ENCODE assay signal across 1 cellular context in the genomic region with DNA sequence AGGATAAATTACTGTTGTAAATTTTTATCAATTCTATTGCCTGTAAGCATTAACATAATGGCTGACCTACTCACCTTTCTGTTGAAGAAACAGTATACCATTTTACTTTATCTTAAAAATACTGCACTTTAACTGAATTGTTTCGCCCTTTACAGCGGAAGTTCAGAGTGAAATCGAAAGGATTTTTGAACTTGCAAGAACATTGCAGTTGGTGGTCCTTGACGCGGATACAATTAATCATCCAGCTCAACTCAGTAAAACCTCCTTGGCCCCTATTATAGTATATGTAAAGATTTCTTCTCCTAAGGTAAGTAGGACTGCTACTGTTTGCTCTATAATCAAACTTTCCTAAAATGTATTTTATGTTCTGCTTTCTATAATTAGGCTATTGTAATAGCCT.
TF ChIP-seq lines count a peak whose summit lies in the region.

No MANE protein-coding gene starts in this region.

TF ChIP-seq in WTC11, 78 proteins besides CTCF, POLR2A, EP300 and RAD21 (continued from another document):
- TF ChIP-seq, protein P1, sequence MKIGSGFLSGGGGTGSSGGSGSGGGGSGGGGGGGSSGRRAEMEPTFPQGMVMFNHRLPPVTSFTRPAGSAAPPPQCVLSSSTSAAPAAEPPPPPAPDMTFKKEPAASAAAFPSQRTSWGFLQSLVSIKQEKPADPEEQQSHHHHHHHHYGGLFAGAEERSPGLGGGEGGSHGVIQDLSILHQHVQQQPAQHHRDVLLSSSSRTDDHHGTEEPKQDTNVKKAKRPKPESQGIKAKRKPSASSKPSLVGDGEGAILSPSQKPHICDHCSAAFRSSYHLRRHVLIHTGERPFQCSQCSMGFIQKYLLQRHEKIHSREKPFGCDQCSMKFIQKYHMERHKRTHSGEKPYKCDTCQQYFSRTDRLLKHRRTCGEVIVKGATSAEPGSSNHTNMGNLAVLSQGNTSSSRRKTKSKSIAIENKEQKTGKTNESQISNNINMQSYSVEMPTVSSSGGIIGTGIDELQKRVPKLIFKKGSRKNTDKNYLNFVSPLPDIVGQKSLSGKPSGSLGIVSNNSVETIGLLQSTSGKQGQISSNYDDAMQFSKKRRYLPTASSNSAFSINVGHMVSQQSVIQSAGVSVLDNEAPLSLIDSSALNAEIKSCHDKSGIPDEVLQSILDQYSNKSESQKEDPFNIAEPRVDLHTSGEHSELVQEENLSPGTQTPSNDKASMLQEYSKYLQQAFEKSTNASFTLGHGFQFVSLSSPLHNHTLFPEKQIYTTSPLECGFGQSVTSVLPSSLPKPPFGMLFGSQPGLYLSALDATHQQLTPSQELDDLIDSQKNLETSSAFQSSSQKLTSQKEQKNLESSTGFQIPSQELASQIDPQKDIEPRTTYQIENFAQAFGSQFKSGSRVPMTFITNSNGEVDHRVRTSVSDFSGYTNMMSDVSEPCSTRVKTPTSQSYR (CRISPR knock-in tag; IDR thresholded peaks at IDR 0.05) = no peak
- TF ChIP-seq ELF4 (CRISPR knock-in tag; IDR thresholded peaks at IDR 0.05; ENCODE audit: low read depth) = no peak
- TF ChIP-seq, protein P2, sequence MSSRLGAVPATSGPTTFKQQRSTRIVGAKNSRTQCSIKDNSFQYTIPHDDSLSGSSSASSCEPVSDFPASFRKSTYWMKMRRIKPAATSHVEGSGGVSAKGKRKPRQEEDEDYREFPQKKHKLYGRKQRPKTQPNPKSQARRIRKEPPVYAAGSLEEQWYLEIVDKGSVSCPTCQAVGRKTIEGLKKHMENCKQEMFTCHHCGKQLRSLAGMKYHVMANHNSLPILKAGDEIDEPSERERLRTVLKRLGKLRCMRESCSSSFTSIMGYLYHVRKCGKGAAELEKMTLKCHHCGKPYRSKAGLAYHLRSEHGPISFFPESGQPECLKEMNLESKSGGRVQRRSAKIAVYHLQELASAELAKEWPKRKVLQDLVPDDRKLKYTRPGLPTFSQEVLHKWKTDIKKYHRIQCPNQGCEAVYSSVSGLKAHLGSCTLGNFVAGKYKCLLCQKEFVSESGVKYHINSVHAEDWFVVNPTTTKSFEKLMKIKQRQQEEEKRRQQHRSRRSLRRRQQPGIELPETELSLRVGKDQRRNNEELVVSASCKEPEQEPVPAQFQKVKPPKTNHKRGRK (CRISPR knock-in tag; IDR thresholded peaks at IDR 0.05; ENCODE audit: borderline replicate concordance) = no peak
- TF ChIP-seq, protein P3, sequence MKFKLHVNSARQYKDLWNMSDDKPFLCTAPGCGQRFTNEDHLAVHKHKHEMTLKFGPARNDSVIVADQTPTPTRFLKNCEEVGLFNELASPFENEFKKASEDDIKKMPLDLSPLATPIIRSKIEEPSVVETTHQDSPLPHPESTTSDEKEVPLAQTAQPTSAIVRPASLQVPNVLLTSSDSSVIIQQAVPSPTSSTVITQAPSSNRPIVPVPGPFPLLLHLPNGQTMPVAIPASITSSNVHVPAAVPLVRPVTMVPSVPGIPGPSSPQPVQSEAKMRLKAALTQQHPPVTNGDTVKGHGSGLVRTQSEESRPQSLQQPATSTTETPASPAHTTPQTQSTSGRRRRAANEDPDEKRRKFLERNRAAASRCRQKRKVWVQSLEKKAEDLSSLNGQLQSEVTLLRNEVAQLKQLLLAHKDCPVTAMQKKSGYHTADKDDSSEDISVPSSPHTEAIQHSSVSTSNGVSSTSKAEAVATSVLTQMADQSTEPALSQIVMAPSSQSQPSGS (CRISPR knock-in tag; IDR thresholded peaks at IDR 0.05; ENCODE audit: borderline replicate concordance, low read depth) = no peak
TF ChIP-seq in WTC11: peak in this region for 0.
